11 cellular contexts compared by ENCODE assay signal in genomic region chr9:122218070-122218884, GRCh38. TPM values are rescaled to one million over a fixed set of nuclear protein-coding genes. Genes with fewer than 3 reads are reported as not detected.
DNase-seq lines count a peak whose midpoint lies in the region; ATAC-seq and TF ChIP-seq lines count a peak whose summit lies in the region.
"Had no signal": no experiment of that assay in that cellular context is flagged by ENCODE, and none has a peak within 500 bp of the region (broad histone marks: within the 10 kb centered on the region; RNA-seq: fewer than 3 reads in every experiment).

No MANE protein-coding gene starts in this region.

- no peak for DNase-seq in CD8-positive, alpha-beta memory T cell
- DNase-seq in GM23338 (ENCODE audit: low spot score) (peak; percentile 42), WTC11 (ENCODE audit: low spot score) (no peak), naive B cell (no peak), aorta (no peak), HuH-7 (ENCODE audit: low spot score) (no peak), hippocampal formation (lab: John Stamatoyannopoulos, UW) (no peak)
- DNase-seq: NCI-H2029 treated with DMSO at 0.1 percent for 48 hours, occipital lobe had no signal

- H3K27me3 Mint-ChIP-seq in CD8-positive, alpha-beta memory T cell: peaks cover 67 to 85% of the 10 kb centered on the region in 2 donors
- H3K27me3 Mint-ChIP-seq in GM23338 (ENCODE audit: insufficient read depth, low read depth, poor library complexity) (peaks cover 99% of the 10 kb centered on the region), WTC11 (ENCODE audit: low read depth) (peaks cover 100% of the 10 kb centered on the region), naive B cell (peaks cover 85 to 93% (median 91%) of the 10 kb centered on the region in 3 donors)

- peaks cover 15% of the 10 kb centered on the region for H3F3A ChIP-seq in GM23338 (replicated peaks; ENCODE audit: low read depth)

- H3K9me3 ChIP-seq in CD8-positive, alpha-beta memory T cell (ENCODE audit: low read length): no peaks in the 10 kb centered on the region
- H3K9me3 ChIP-seq in aorta (ENCODE audit: control insufficient read depth, low read length): peaks cover 2% of the 10 kb centered on the region

- H3K79me2 ChIP-seq in GM23338 (replicated peaks; ENCODE audit: insufficient read depth): no peaks in the 10 kb centered on the region

- intact Hi-C loops in aorta (cut with DNase I): no loop called here

- H3K4me1 Mint-ChIP-seq in CD8-positive, alpha-beta memory T cell: peaks cover 21 to 46% (median 26%) of the 10 kb centered on the region in 3 donors
- peaks cover 53% of the 10 kb centered on the region for H3K4me1 Mint-ChIP-seq in GM23338
- peaks cover 58% of the 10 kb centered on the region for H3K4me1 Mint-ChIP-seq in WTC11
- peaks cover 22 to 43% (median 37%) of the 10 kb centered on the region in 3 donors for H3K4me1 Mint-ChIP-seq in naive B cell

- peak overlapping the region in 5 of 7 donors; percentile 3 to 72 (median 38) for H3K4me3 Mint-ChIP-seq in CD8-positive, alpha-beta memory T cell
- H3K4me3 Mint-ChIP-seq in GM23338 (peak overlapping the region; percentile 71), WTC11 (peak overlapping the region; percentile 64), naive B cell (peak overlapping the region in 7 of 8 donors; percentile 58 to 88 (median 79))

- H3K27ac Mint-ChIP-seq in CD8-positive, alpha-beta memory T cell: peak overlapping the region in 1 of 8 donors; percentile 21
- H3K27ac Mint-ChIP-seq in GM23338 (no peak overlapping the region), WTC11 (no peak overlapping the region), naive B cell (no peak overlapping the region)
- H3K27ac Mint-ChIP-seq: stimulated activated memory B cell treated with anti-CD40 and anti-IgM and Interleukin-4, amounts not matched to agents 10 μg/mL and 1 μg/mL and 100 μg/mL, for 72 hours had no signal

- no peaks in the 10 kb centered on the region for H3K9me3 Mint-ChIP-seq in CD8-positive, alpha-beta memory T cell
- H3K9me3 Mint-ChIP-seq in GM23338: peaks cover 7% of the 10 kb centered on the region
- no peaks in the 10 kb centered on the region for H3K9me3 Mint-ChIP-seq in WTC11
- peaks cover 0 to 3% (median 0%) of the 10 kb centered on the region in 7 donors for H3K9me3 Mint-ChIP-seq in naive B cell
- H3K9me3 Mint-ChIP-seq: stimulated activated memory B cell treated with anti-CD40 and anti-IgM and Interleukin-4, amounts not matched to agents 10 μg/mL and 1 μg/mL and 100 μg/mL, for 72 hours had no signal

- peaks cover 38% of the 10 kb centered on the region for H3K27me3 ChIP-seq in CD8-positive, alpha-beta memory T cell (ENCODE audit: insufficient read depth, low read length, poor library complexity, severe bottlenecking)
- H3K27me3 ChIP-seq in GM23338 (ENCODE audit: insufficient read depth) (peaks cover 97% of the 10 kb centered on the region), aorta (ENCODE audit: control insufficient read depth in 1 of 2, insufficient read depth in 2 of 2, low read length in 1 of 2) (no peaks in the 10 kb centered on the region)

- no peak overlapping the region for H3K27ac ChIP-seq in CD8-positive, alpha-beta memory T cell (ENCODE audit: low read depth, low read length)
- H3K27ac ChIP-seq in GM23338 (ENCODE audit: low read depth) (no peak overlapping the region), aorta (ENCODE audit: low read depth in 1 of 2, low read length in 2 of 2) (no peak overlapping the region)

- ATAC-seq in GM23338 (no peak), WTC11 (no peak), naive B cell (ENCODE audit: low read depth in 2 of 2) (no peak), aorta (ENCODE audit: low FRiP score) (no peak)

- POLR2A ChIA-PET in CD8-positive, alpha-beta memory T cell (lab: Charles Lee): no interaction called here
- POLR2A ChIA-PET in WTC11 (lab: Charles Lee): no interaction called here

- H3K36me3 ChIP-seq in CD8-positive, alpha-beta memory T cell (ENCODE audit: insufficient read depth, low read length): no peaks in the 10 kb centered on the region
- H3K36me3 ChIP-seq in GM23338 (ENCODE audit: insufficient read depth) (no peaks in the 10 kb centered on the region), aorta (ENCODE audit: control insufficient read depth in 1 of 2, insufficient read depth in 2 of 2, low read length in 1 of 2) (no peaks in the 10 kb centered on the region)

- peaks cover 10% of the 10 kb centered on the region for H3K4me1 ChIP-seq in CD8-positive, alpha-beta memory T cell (ENCODE audit: insufficient read depth, low read length)
- H3K4me1 ChIP-seq in GM23338 (ENCODE audit: insufficient read depth) (peaks cover 46% of the 10 kb centered on the region), aorta (ENCODE audit: control insufficient read depth in 1 of 2, insufficient read depth in 2 of 2, low read length in 2 of 2) (no peaks in the 10 kb centered on the region)

- H3K4me3 ChIP-seq in CD8-positive, alpha-beta memory T cell (ENCODE audit: low read length): no peak overlapping the region
- peak overlapping the region; percentile 63 for H3K4me3 ChIP-seq in GM23338
- no peak overlapping the region for H3K4me3 ChIP-seq in aorta (ENCODE audit: low read length in 2 of 2)

- CTCF ChIA-PET in CD8-positive, alpha-beta memory T cell (lab: Charles Lee): no interaction called here
- CTCF ChIA-PET in WTC11 (lab: Charles Lee): no interaction called here

- H3K4me2 ChIP-seq in GM23338: peak overlapping the region; percentile 85

- TF ChIP-seq CTCF in GM23338 (conservative IDR thresholded peaks at IDR 0.05; ENCODE audit: low read depth in 2 of 2) (no peak), WTC11 (IDR thresholded peaks at IDR 0.05) (no peak)

- no peaks in the 10 kb centered on the region for H3K36me3 Mint-ChIP-seq in CD8-positive, alpha-beta memory T cell
- H3K36me3 Mint-ChIP-seq in GM23338 (ENCODE audit: low read depth): no peaks in the 10 kb centered on the region; the same call in 2 of the 3 replicates
- H3K36me3 Mint-ChIP-seq in WTC11: peaks cover 5% of the 10 kb centered on the region; the same call in 1 of the 2 replicates
- no peaks in the 10 kb centered on the region for H3K36me3 Mint-ChIP-seq in naive B cell
- H3K36me3 Mint-ChIP-seq: stimulated activated memory B cell treated with anti-CD40 and anti-IgM and Interleukin-4, amounts not matched to agents 10 μg/mL and 1 μg/mL and 100 μg/mL, for 72 hours had no signal

- WGBS in aorta, 2 donors: 49 to 54% methylated on average over 8 of the region's 8 CpGs

- peaks cover 3% of the 10 kb centered on the region; the same call in 1 of the 2 replicates for H3K9me2 ChIP-seq in GM23338 (ENCODE audit: insufficient read depth)

- H2AFZ ChIP-seq in GM23338: no peak overlapping the region

- H4K20me1 ChIP-seq in GM23338 (replicated peaks; ENCODE audit: insufficient read depth): peaks cover 8% of the 10 kb centered on the region; the same call in 1 of the 2 replicates

TF ChIP-seq in WTC11, 78 proteins besides CTCF, POLR2A, EP300 and RAD21 (continues in another document):
- no peak for TF ChIP-seq ERG (CRISPR knock-in tag; IDR thresholded peaks at IDR 0.05)

RNA-seq across cellular contexts. Expression of gene LHX6, which starts 10.5 kb away (rescaled TPM):
- not detected for total RNA-seq in CD8-positive, alpha-beta memory T cell
- polyA plus RNA-seq in CD8-positive, alpha-beta memory T cell: not detected
- total RNA-seq in GM23338 (2014; rRNA removed; shearing (Covaris generic)): 1.0 and 1.3 TPM in 2 replicates
- 1.2 and 1.3 TPM in 2 replicates for polyA plus RNA-seq in GM23338 (2016; fragmentation: Nextera tagmentation; extraction: Ambion mirVana)
- total RNA-seq in WTC11 (2021): 0.71 to 1.5 TPM (median 1.5 TPM) in 3 replicates
- polyA plus RNA-seq in naive B cell (ENCODE audit: low read depth in 6 of 6): not detected
- total RNA-seq in aorta: 10 to 100 TPM; 12.2 to 13.8 TPM
- not detected for polyA plus RNA-seq in aorta
- total RNA-seq: chondrocyte had no signal

RNA-seq across cellular contexts. Expression of gene RBM18, which starts 46.4 kb away (rescaled TPM):
- total RNA-seq in CD8-positive, alpha-beta memory T cell: 10 to 100 TPM; 36.6 to 37.4 TPM
- polyA plus RNA-seq in CD8-positive, alpha-beta memory T cell: 26.2 TPM
- 9.3 and 9.9 TPM in 2 replicates for total RNA-seq in GM23338 (2014; rRNA removed; shearing (Covaris generic))
- polyA plus RNA-seq in GM23338 (2016; fragmentation: Nextera tagmentation; extraction: Ambion mirVana) (23.2 and 25.5 TPM in 2 replicates), naive B cell (ENCODE audit: low read depth in 6 of 6) (10 to 100 TPM; 16.4 to 30.3 (median 21.6) TPM), aorta (1 to 10 TPM; 7.6 to 8.3 TPM)
- total RNA-seq in WTC11 (2021) (11.4 to 14.3 TPM (median 13.1 TPM) in 3 replicates), aorta (10 to 100 TPM; 15.0 to 16.6 TPM)

RNA-seq across cellular contexts. Expression of gene MRRF, which starts 46.4 kb away (rescaled TPM):
- 10 to 100 TPM; 74.6 to 75.9 TPM for total RNA-seq in CD8-positive, alpha-beta memory T cell
- polyA plus RNA-seq in CD8-positive, alpha-beta memory T cell: 18.9 TPM
- total RNA-seq in GM23338 (2014; rRNA removed; shearing (Covaris generic)): 31.5 and 32.7 TPM in 2 replicates
- 25.1 and 27.8 TPM in 2 replicates for polyA plus RNA-seq in GM23338 (2016; fragmentation: Nextera tagmentation; extraction: Ambion mirVana)
- 36.1 to 42.3 TPM (median 38.8 TPM) in 3 replicates for total RNA-seq in WTC11 (2021)
- polyA plus RNA-seq in naive B cell (ENCODE audit: low read depth in 6 of 6): 10 to 100 TPM; 11.8 to 25.4 (median 19.9) TPM
- 10 to 100 TPM; 20.5 to 28.7 TPM for total RNA-seq in aorta
- 10 to 100 TPM; 18.7 to 20.4 TPM for polyA plus RNA-seq in aorta

RNA-seq across cellular contexts. Expression of gene MORN5, which starts 58.6 kb away (rescaled TPM):
- not detected for total RNA-seq in CD8-positive, alpha-beta memory T cell
- not detected for polyA plus RNA-seq in CD8-positive, alpha-beta memory T cell
- total RNA-seq in GM23338 (2014; rRNA removed; shearing (Covaris generic)): not detected in 2 replicates
- polyA plus RNA-seq in GM23338 (2016; fragmentation: Nextera tagmentation; extraction: Ambion mirVana) (not detected in 2 replicates), naive B cell (ENCODE audit: low read depth in 6 of 6) (not detected), aorta (not detected)
- total RNA-seq in WTC11 (2021) (not detected in 3 replicates), aorta (not detected)
- total RNA-seq: chondrocyte had no signal

RNA-seq across cellular contexts. Expression of gene NDUFA8, which starts 58.7 kb away (rescaled TPM):
- total RNA-seq in CD8-positive, alpha-beta memory T cell: 10 to 100 TPM; 50.7 to 54.6 TPM
- polyA plus RNA-seq in CD8-positive, alpha-beta memory T cell: 74.4 TPM
- total RNA-seq in GM23338 (2014; rRNA removed; shearing (Covaris generic)): 36.6 and 39.7 TPM in 2 replicates
- polyA plus RNA-seq in GM23338 (2016; fragmentation: Nextera tagmentation; extraction: Ambion mirVana) (139 and 144 TPM in 2 replicates), naive B cell (ENCODE audit: low read depth in 6 of 6) (10 to 100 TPM; 40.4 to 80.5 (median 68.1) TPM), aorta (10 to 100 TPM; 59.0 to 65.6 TPM)
- total RNA-seq in WTC11 (2021) (70.7 to 71.8 TPM (median 71.2 TPM) in 3 replicates), aorta (10 to 100 TPM; 25.3 to 26.9 TPM)
